In genomic region chr12:110048242-110049027, GRCh38 we compare ENCODE assay signal across 8 cellular contexts. TPM values are rescaled to one million over a fixed set of nuclear protein-coding genes. Genes with fewer than 3 reads are reported as not detected.
DNase-seq lines count a peak whose midpoint lies in the region; ATAC-seq and TF ChIP-seq lines count a peak whose summit lies in the region.

A gene with protein sequence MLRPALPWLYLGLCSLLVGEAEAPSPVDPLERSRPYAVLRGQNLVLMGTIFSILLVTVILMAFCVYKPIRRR (minus strand): TSS chr12:110048522. CDS start chr12:110048495, 27 bp downstream.

- DNase-seq in AG04449 (ENCODE audit: low read depth, low spot score): peak; percentile 76
- peak; percentile 98 for DNase-seq in NCI-H2227 treated with DMSO at 0.1 percent for 48 hours (lab: John Stamatoyannopoulos, UW)
- peak; percentile 97 to 99 for DNase-seq in cardiac fibroblast (ENCODE audit: low read depth in 2 of 2)
- peak; percentile 98 for DNase-seq in inferior parietal cortex (ENCODE audit: extremely low spot score)
- DNase-seq in spleen: peak; percentile 99

- TF ChIP-seq POLR2A in spleen (IDR thresholded peaks at IDR 0.05): peak in 2 of 3 donors; percentile 11 to 23

- peak within 1 kb of the TSS; percentile 76 to 93 (median 86) for H3K27ac ChIP-seq in spleen

- no peaks in the 10 kb centered on the region for H3K27me3 ChIP-seq in spleen (replicated peaks in 1 of 7)

- intact Hi-C loops in spleen (cut with DNase I; ENCODE audit: low total_unique reads): no loop called here

- H3K4me1 ChIP-seq in spleen: peaks cover 16 to 67% (median 35%) of the 10 kb centered on the region in 6 donors

- CTCF ChIA-PET in AG04449 (lab: Yijun Ruan, JAX): interaction anchor here (1.2 to 1.8 kb wide), 2 partner anchors 11 to 383 kb away, joined by 3 to 5 read pairs; no protein-coding TSS in a partner anchor

- TF ChIP-seq CTCF in AG04449 (IDR thresholded peaks at IDR 0.05; ENCODE audit: insufficient read depth, low read length, missing control alignments) (peak; percentile 12), WI38 (IDR thresholded peaks at IDR 0.05; ENCODE audit: low read depth, low read length) (no peak), cardiac fibroblast (IDR thresholded peaks at IDR 0.05; ENCODE audit: low read depth, low read length) (no peak), spleen (IDR thresholded peaks at IDR 0.05 in 8 of 11, conservative IDR thresholded peaks at IDR 0.05 in 3 of 11) (peak in 3 of 11 experiments; percentile 8 to 40 (median 20))

- ATAC-seq in GM18907 (IDR thresholded peaks at IDR 0.05; ENCODE audit: unreplicated experiment): peak; percentile 97
- peak; percentile 93 for ATAC-seq in HG03159 (IDR thresholded peaks at IDR 0.05; ENCODE audit: unreplicated experiment)

- H3K4me3 ChIP-seq in AG04449 (ENCODE audit: low read depth, low read length) (peak within 1 kb of the TSS; percentile 82), WI38 (ENCODE audit: low read depth, low read length) (peak within 1 kb of the TSS; percentile 89), cardiac fibroblast (replicated peaks in 1 of 2; ENCODE audit: low read depth in 2 of 2, low read length in 2 of 2) (peak within 1 kb of the TSS; percentile 70 to 94), spleen (peak within 1 kb of the TSS; percentile 72 to 98 (median 84))

- peaks cover 0 to 15% (median 3%) of the 10 kb centered on the region in 6 donors for H3K36me3 ChIP-seq in spleen

- POLR2A ChIA-PET in AG04449 (lab: Yijun Ruan, JAX): no interaction called here

- 1 to 2% (median 2%) methylated on average over 46 to 47 of the region's 47 CpGs for whole genome bisulfite sequencing in spleen, 5 donors

- no peaks in the 10 kb centered on the region for H3K9me3 ChIP-seq in spleen

RNA-seq across cellular contexts. Expression of the gene that starts here (rescaled TPM):
- 10 to 100 TPM; 12.9 to 19.9 (median 17.8) TPM for total RNA-seq in spleen
- polyA plus RNA-seq in spleen: 10 to 100 TPM; 15.2 to 21.5 (median 16.4) TPM

Comparison
In these comparisons a context has a peak if more than half of its experiments do, and no peak if none do; other contexts are left out.
1. Peak in every context shown above with its lines: DNase-seq, ATAC-seq, H3K4me3 ChIP-seq and H3K27ac ChIP-seq.